In genomic region chr2:207711750-207712487, GRCh38 we compare ENCODE assay signal across 8 cellular contexts. TPM values are rescaled to one million over a fixed set of nuclear protein-coding genes. Genes with fewer than 3 reads are reported as not detected.
DNase-seq lines count a peak whose midpoint lies in the region; ATAC-seq lines count a peak whose summit lies in the region.

No MANE protein-coding gene starts in this region.

- ATAC-seq in GM21737 (IDR thresholded peaks at IDR 0.05; ENCODE audit: unreplicated experiment), result peak; percentile 31

- in situ Hi-C loops in KBM-7 (cut with MboI; ENCODE audit: low pct_unique_long_range_greater_than_20kb, low sequenced_read_pairs), result no loop called here

- DNase-seq in GM03348 (ENCODE audit: low spot score), result peak; percentile 82
- DNase-seq in KBM-7, result peak; percentile 50
- peak; percentile 60 for DNase-seq in activated CD4-positive, CD25-positive, alpha-beta regulatory T cell treated with anti-CD3 and anti-CD28 coated beads, Interleukin-2, amount 50 U/mL, for 72 hours
- peak; percentile 30 for DNase-seq in dedifferentiated amniotic fluid mesenchymal stem cell (ENCODE audit: extremely low spot score)
- peak; percentile 41 to 64 for DNase-seq in lung microvascular endothelial cell (ENCODE audit: low read depth in 2 of 2)
- peak; percentile 5 for DNase-seq in stimulated activated CD8-positive, alpha-beta memory T cell treated with anti-CD3 and anti-CD28 coated beads, Interleukin-15, amount 100 ng/mL, for 1 hour (ENCODE audit: low read depth)
- DNase-seq in kidney glomerular epithelial cell (lab: John Stamatoyannopoulos, UW), result no peak

RNA-seq across cellular contexts. Expression of gene CCNYL1, which starts 0.5 kb away (rescaled TPM):
- 16.1 and 19.2 TPM in 2 replicates for total RNA-seq in lung microvascular endothelial cell

RNA-seq across cellular contexts. Expression of gene FZD5, which starts 57.8 kb away (rescaled TPM):
- total RNA-seq in lung microvascular endothelial cell, result 1.5 and 4.2 TPM in 2 replicates
